16 cellular contexts compared by ENCODE assay signal in the genomic region with DNA sequence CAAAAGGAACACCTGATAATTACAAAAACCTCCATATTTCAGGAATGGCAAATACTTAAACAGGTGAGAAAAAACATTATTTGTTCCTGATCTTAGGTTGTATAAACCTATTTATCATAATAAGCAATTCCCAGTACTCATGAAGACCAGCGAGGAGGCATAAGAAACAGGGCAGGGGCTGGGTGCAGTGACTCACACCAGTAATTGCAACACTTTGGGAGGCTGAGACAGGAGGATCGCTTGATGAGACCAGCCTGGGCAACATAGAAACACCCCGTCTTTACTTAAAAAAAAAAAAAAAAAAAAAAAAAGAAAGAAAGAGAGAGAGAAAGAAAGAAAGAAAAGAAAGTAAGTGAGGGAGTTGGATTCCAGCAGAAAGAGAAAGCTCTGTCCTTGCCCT. TPM values are rescaled to one million over a fixed set of nuclear protein-coding genes. Genes with fewer than 3 reads are reported as not detected.
A peak's percentile ranks its signal among the peaks of the same experiment; 100 is the strongest.
DNase-seq lines count a peak whose midpoint lies in the region; ATAC-seq and TF ChIP-seq lines count a peak whose summit lies in the region.
"Had no signal": no experiment of that assay in that cellular context is flagged by ENCODE, and none has a peak within 500 bp of the region (broad histone marks: within the 10 kb centered on the region; RNA-seq: fewer than 3 reads in every experiment).

No MANE protein-coding gene starts in this region.

- H3K9me3 Mint-ChIP-seq in WTC11 (no peaks in the 10 kb centered on the region), immature natural killer cell (no peaks in the 10 kb centered on the region)
- no peaks in the 10 kb centered on the region for H3K9me3 Mint-ChIP-seq in natural killer cell treated with Interleukin-12 subunit alpha and Interleukin-12 subunit beta and Interleukin-15 and Interleukin-18, amount 100 ng/mL, for 72 hours
- H3K9me3 Mint-ChIP-seq: CD4-positive, alpha-beta T cell had no signal

- H3K4me1 Mint-ChIP-seq in WTC11: peaks cover 72% of the 10 kb centered on the region
- peaks cover 70 to 92% of the 10 kb centered on the region in 2 donors for H3K4me1 Mint-ChIP-seq in immature natural killer cell
- H3K4me1 Mint-ChIP-seq in natural killer cell treated with Interleukin-12 subunit alpha and Interleukin-12 subunit beta and Interleukin-15 and Interleukin-18, amount 100 ng/mL, for 72 hours (ENCODE audit: low read depth in 2 of 2): peaks cover 30 to 57% of the 10 kb centered on the region in 2 donors
- H3K4me1 Mint-ChIP-seq: B cell had no signal

- H3K4me3 Mint-ChIP-seq in WTC11: no peak overlapping the region
- peak overlapping the region in 3 of 5 donors; percentile 33 to 79 (median 68) for H3K4me3 Mint-ChIP-seq in immature natural killer cell
- peak overlapping the region; percentile 11 for H3K4me3 Mint-ChIP-seq in natural killer cell treated with Interleukin-12 subunit alpha and Interleukin-12 subunit beta and Interleukin-15 and Interleukin-18, amount 100 ng/mL, for 72 hours
- H3K4me3 Mint-ChIP-seq: B cell; CD4-positive, alpha-beta T cell had no signal

- H3K27me3 Mint-ChIP-seq in WTC11 (ENCODE audit: low read depth) (no peaks in the 10 kb centered on the region), immature natural killer cell (ENCODE audit: low read depth in 3 of 3) (peaks cover 6 to 10% (median 10%) of the 10 kb centered on the region in 3 donors)
- H3K27me3 Mint-ChIP-seq in natural killer cell treated with Interleukin-12 subunit alpha and Interleukin-12 subunit beta and Interleukin-15 and Interleukin-18, amount 100 ng/mL, for 72 hours: no peaks in the 10 kb centered on the region
- H3K27me3 Mint-ChIP-seq: CD4-positive, alpha-beta T cell had no signal

- TF ChIP-seq POLR2A in NB4 (IDR thresholded peaks at IDR 0.05; ENCODE audit: extremely low read depth, insufficient read length) (no peak), GM18505 (IDR thresholded peaks at IDR 0.05; ENCODE audit: borderline replicate concordance, extremely low read depth, insufficient read depth, insufficient read length) (no peak)

- H3K36me3 Mint-ChIP-seq in WTC11 (no peaks in the 10 kb centered on the region), immature natural killer cell (no peaks in the 10 kb centered on the region)
- H3K36me3 Mint-ChIP-seq in natural killer cell treated with Interleukin-12 subunit alpha and Interleukin-12 subunit beta and Interleukin-15 and Interleukin-18, amount 100 ng/mL, for 72 hours: no peaks in the 10 kb centered on the region

- H3K27ac Mint-ChIP-seq in WTC11 (peak overlapping the region; percentile 57; the same call in 1 of the 2 replicates), immature natural killer cell (peak overlapping the region in 5 of 6 donors; percentile 67 to 93 (median 91))
- H3K27ac Mint-ChIP-seq in natural killer cell treated with Interleukin-12 subunit alpha and Interleukin-12 subunit beta and Interleukin-15 and Interleukin-18, amount 100 ng/mL, for 72 hours: peak overlapping the region in 1 of 2 donors; percentile 94
- H3K27ac Mint-ChIP-seq: B cell; CD4-positive, alpha-beta T cell had no signal

- ATAC-seq in WTC11: no peak
- no peak for ATAC-seq in natural killer cell treated with Interleukin-12 subunit alpha and Interleukin-12 subunit beta and Interleukin-15 and Interleukin-18, amount 100 ng/mL, for 72 hours
- ATAC-seq in GM21390 (IDR thresholded peaks at IDR 0.05; ENCODE audit: unreplicated experiment): no peak
- ATAC-seq in GM18505 (IDR thresholded peaks at IDR 0.05; ENCODE audit: unreplicated experiment): no peak

- CTCF ChIA-PET in WTC11 (lab: Charles Lee): no interaction called here

- no peak overlapping the region for H3K4me3 ChIP-seq in NB4 (ENCODE audit: low read depth, low read length)

- no peak for TF ChIP-seq CTCF in NB4 (IDR thresholded peaks at IDR 0.05; ENCODE audit: low read depth, low read length)
- no peak for TF ChIP-seq CTCF in WTC11 (IDR thresholded peaks at IDR 0.05)

- POLR2A ChIA-PET in WTC11 (lab: Charles Lee): no interaction called here

- DNase-seq in NB4 (ENCODE audit: low read depth) (peak; percentile 71), WTC11 (ENCODE audit: low spot score) (no peak), immature natural killer cell (no peak), NCI-H1048 (lab: John Stamatoyannopoulos, UW) (no peak)
- DNase-seq in natural killer cell treated with Interleukin-12 subunit alpha and Interleukin-12 subunit beta and Interleukin-15 and Interleukin-18, amount 100 ng/mL, for 72 hours (ENCODE audit: low spot score): no peak
- no peak for DNase-seq in activated CD4-positive, alpha-beta T cell treated with anti-CD3 and anti-CD28 coated beads, Interleukin-2, amount 50 U/mL, for 4 hours
- DNase-seq: C1 segment of cervical spinal cord; Calu3; CD4-positive, alpha-beta T cell; DMS79; EL; HCEC 1CT; IMR-90 had no signal

TF ChIP-seq in WTC11, 78 proteins besides CTCF, POLR2A, EP300 and RAD21 (continues in another document):
- TF ChIP-seq, protein P1, sequence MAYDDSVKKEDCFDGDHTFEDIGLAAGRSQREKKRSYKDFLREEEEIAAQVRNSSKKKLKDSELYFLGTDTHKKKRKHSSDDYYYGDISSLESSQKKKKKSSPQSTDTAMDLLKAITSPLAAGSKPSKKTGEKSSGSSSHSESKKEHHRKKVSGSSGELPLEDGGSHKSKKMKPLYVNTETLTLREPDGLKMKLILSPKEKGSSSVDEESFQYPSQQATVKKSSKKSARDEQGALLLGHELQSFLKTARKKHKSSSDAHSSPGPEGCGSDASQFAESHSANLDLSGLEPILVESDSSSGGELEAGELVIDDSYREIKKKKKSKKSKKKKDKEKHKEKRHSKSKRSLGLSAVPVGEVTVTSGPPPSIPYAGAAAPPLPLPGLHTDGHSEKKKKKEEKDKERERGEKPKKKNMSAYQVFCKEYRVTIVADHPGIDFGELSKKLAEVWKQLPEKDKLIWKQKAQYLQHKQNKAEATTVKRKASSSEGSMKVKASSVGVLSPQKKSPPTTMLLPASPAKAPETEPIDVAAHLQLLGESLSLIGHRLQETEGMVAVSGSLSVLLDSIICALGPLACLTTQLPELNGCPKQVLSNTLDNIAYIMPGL (CRISPR knock-in tag; IDR thresholded peaks at IDR 0.05): no peak
- TF ChIP-seq NFYB (CRISPR knock-in tag; conservative IDR thresholded peaks at IDR 0.05; ENCODE audit: low read depth) (no peak), CBFB (CRISPR knock-in tag; IDR thresholded peaks at IDR 0.05; ENCODE audit: low read depth) (no peak), SMAD4 (CRISPR knock-in tag; IDR thresholded peaks at IDR 0.05) (no peak), HMGA2 (CRISPR knock-in tag; IDR thresholded peaks at IDR 0.05) (no peak), MYBL2 (CRISPR knock-in tag; IDR thresholded peaks at IDR 0.05) (no peak), PRRX2 (CRISPR knock-in tag; IDR thresholded peaks at IDR 0.05) (no peak), NR1H2 (CRISPR knock-in tag; IDR thresholded peaks at IDR 0.05) (no peak), CREB1 (CRISPR knock-in tag; IDR thresholded peaks at IDR 0.05) (no peak)
- TF ChIP-seq, protein P2, sequence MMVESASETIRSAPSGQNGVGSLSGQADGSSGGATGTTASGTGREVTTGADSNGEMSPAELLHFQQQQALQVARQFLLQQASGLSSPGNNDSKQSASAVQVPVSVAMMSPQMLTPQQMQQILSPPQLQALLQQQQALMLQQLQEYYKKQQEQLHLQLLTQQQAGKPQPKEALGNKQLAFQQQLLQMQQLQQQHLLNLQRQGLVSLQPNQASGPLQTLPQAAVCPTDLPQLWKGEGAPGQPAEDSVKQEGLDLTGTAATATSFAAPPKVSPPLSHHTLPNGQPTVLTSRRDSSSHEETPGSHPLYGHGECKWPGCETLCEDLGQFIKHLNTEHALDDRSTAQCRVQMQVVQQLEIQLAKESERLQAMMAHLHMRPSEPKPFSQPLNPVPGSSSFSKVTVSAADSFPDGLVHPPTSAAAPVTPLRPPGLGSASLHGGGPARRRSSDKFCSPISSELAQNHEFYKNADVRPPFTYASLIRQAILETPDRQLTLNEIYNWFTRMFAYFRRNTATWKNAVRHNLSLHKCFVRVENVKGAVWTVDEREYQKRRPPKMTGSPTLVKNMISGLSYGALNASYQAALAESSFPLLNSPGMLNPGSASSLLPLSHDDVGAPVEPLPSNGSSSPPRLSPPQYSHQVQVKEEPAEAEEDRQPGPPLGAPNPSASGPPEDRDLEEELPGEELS (CRISPR knock-in tag; IDR thresholded peaks at IDR 0.05): no peak
- TF ChIP-seq, protein P3, sequence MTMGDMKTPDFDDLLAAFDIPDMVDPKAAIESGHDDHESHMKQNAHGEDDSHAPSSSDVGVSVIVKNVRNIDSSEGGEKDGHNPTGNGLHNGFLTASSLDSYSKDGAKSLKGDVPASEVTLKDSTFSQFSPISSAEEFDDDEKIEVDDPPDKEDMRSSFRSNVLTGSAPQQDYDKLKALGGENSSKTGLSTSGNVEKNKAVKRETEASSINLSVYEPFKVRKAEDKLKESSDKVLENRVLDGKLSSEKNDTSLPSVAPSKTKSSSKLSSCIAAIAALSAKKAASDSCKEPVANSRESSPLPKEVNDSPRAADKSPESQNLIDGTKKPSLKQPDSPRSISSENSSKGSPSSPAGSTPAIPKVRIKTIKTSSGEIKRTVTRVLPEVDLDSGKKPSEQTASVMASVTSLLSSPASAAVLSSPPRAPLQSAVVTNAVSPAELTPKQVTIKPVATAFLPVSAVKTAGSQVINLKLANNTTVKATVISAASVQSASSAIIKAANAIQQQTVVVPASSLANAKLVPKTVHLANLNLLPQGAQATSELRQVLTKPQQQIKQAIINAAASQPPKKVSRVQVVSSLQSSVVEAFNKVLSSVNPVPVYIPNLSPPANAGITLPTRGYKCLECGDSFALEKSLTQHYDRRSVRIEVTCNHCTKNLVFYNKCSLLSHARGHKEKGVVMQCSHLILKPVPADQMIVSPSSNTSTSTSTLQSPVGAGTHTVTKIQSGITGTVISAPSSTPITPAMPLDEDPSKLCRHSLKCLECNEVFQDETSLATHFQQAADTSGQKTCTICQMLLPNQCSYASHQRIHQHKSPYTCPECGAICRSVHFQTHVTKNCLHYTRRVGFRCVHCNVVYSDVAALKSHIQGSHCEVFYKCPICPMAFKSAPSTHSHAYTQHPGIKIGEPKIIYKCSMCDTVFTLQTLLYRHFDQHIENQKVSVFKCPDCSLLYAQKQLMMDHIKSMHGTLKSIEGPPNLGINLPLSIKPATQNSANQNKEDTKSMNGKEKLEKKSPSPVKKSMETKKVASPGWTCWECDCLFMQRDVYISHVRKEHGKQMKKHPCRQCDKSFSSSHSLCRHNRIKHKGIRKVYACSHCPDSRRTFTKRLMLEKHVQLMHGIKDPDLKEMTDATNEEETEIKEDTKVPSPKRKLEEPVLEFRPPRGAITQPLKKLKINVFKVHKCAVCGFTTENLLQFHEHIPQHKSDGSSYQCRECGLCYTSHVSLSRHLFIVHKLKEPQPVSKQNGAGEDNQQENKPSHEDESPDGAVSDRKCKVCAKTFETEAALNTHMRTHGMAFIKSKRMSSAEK (CRISPR knock-in tag; IDR thresholded peaks at IDR 0.05; ENCODE audit: borderline replicate concordance): no peak

RNA-seq across cellular contexts. Expression of a gene that starts 21.6 kb away (rescaled TPM):
- 27.9 to 31.3 TPM (median 28.6 TPM) in 3 replicates for total RNA-seq in WTC11 (2021)
- 10 to 100 TPM; 16.3 to 29.7 (median 26.7) TPM for polyA plus RNA-seq in immature natural killer cell
- total RNA-seq in natural killer cell treated with Interleukin-12 subunit alpha and Interleukin-12 subunit beta and Interleukin-15 and Interleukin-18, amount 100 ng/mL, for 72 hours: 10 to 100 TPM in 1 of 2 donors, 1 to 10 TPM in 1; 5.6 to 20.1 TPM
- total RNA-seq: CD4-positive, alpha-beta T cell had no signal
